ENCODE assay signal across 5 cellular contexts in genomic region chr21:16438761-16439160, GRCh38.
"Had no signal": no experiment of that assay in that cellular context is flagged by ENCODE, and none has a peak within 500 bp of the region (broad histone marks: within the 10 kb centered on the region; RNA-seq: fewer than 3 reads in every experiment).

No MANE protein-coding gene starts in this region.

- ATAC-seq: GM23338, K562 had no signal

- H3K4me3 ChIP-seq: GM23338, K562 had no signal

- H3K4me1 Mint-ChIP-seq: GM23338, H9 had no signal

- H3K4me3 Mint-ChIP-seq: GM23338, H9 had no signal

- H3K27ac Mint-ChIP-seq: GM23338, H9 had no signal

- H3K9me3 Mint-ChIP-seq: GM23338, H9 had no signal

- DNase-seq: H9, HCEC 1CT, IMR-90 had no signal
